Comparison of ENCODE assay signal across 11 cellular contexts in genomic region chr14:101858791-101859537, GRCh38.
DNase-seq lines count a peak whose midpoint lies in the region; ATAC-seq and TF ChIP-seq lines count a peak whose summit lies in the region.
"Had no signal": no experiment of that assay in that cellular context is flagged by ENCODE, and none has a peak within 500 bp of the region (broad histone marks: within the 10 kb centered on the region; RNA-seq: fewer than 3 reads in every experiment).

No MANE protein-coding gene starts in this region.

- H3K27ac Mint-ChIP-seq in MCF 10A (ENCODE audit: low read depth, unreplicated experiment) (peak overlapping the region; percentile 72), T-cell (peak overlapping the region; percentile 84 to 91)
- H3K27ac Mint-ChIP-seq: progenitor cell of endocrine pancreas had no signal

- H3K27me3 Mint-ChIP-seq in MCF 10A (ENCODE audit: insufficient read depth, unreplicated experiment) (no peaks in the 10 kb centered on the region), T-cell (no peaks in the 10 kb centered on the region)
- H3K27me3 Mint-ChIP-seq: progenitor cell of endocrine pancreas had no signal

- H3K36me3 ChIP-seq in breast epithelium (no peaks in the 10 kb centered on the region), heart left ventricle (peaks cover 0 to 47% (median 14%) of the 10 kb centered on the region in 9 donors), upper lobe of left lung (peaks cover 4 to 33% (median 4%) of the 10 kb centered on the region in 4 donors), stomach (peaks cover 3 to 46% (median 37%) of the 10 kb centered on the region in 4 donors)

- POLR2A ChIA-PET in MCF 10A (lab: Yijun Ruan, JAX), result interaction anchor here (0.6 kb wide), 1 partner anchor 94 kb away, joined by 3 read pairs; no protein-coding TSS in a partner anchor
- POLR2A ChIA-PET in T-cell (lab: Charles Lee), result no interaction called here

- BruUV-seq in MCF 10A (replicated peaks; lab: Mats Ljungman, UMichigan), result no TSS peak

- TF ChIP-seq EP300 in upper lobe of left lung (IDR thresholded peaks at IDR 0.05) (peak in 1 of 4 donors; percentile 84), stomach (IDR thresholded peaks at IDR 0.05) (no peak)

- H3K36me3 Mint-ChIP-seq in MCF 10A (ENCODE audit: insufficient read depth, unreplicated experiment) (peaks cover 38% of the 10 kb centered on the region), T-cell (peaks cover 62% of the 10 kb centered on the region)

- TF ChIP-seq POLR2A in breast epithelium (IDR thresholded peaks at IDR 0.05) (no peak), heart left ventricle (IDR thresholded peaks at IDR 0.05) (no peak), upper lobe of left lung (IDR thresholded peaks at IDR 0.05) (no peak), stomach (IDR thresholded peaks at IDR 0.05) (no peak)

- H3K4me3 Mint-ChIP-seq in MCF 10A (ENCODE audit: unreplicated experiment) (no peak overlapping the region), T-cell (peak overlapping the region in 1 of 3 donors; percentile 5)

- ATAC-seq in T-cell (replicated peaks in 1 of 4) (no peak), heart left ventricle (peak; percentile 39 to 83 (median 77)), upper lobe of left lung (ENCODE audit: low FRiP score in 2 of 2) (peak; percentile 43 to 78), HG03439 (IDR thresholded peaks at IDR 0.05; ENCODE audit: unreplicated experiment) (no peak), GM19463 (IDR thresholded peaks at IDR 0.05; ENCODE audit: unreplicated experiment) (no peak)

- TF ChIP-seq CTCF in MCF 10A (IDR thresholded peaks at IDR 0.05; ENCODE audit: unreplicated experiment), result no peak
- no peak for TF ChIP-seq CTCF in breast epithelium (IDR thresholded peaks at IDR 0.05)
- no peak for TF ChIP-seq CTCF in heart left ventricle (IDR thresholded peaks at IDR 0.05)
- TF ChIP-seq CTCF in upper lobe of left lung (IDR thresholded peaks at IDR 0.05), result no peak
- TF ChIP-seq CTCF in stomach (IDR thresholded peaks at IDR 0.05), result no peak

- H3K4me1 ChIP-seq in breast epithelium, result no peaks in the 10 kb centered on the region
- H3K4me1 ChIP-seq in heart left ventricle, result peaks cover 4 to 74% (median 52%) of the 10 kb centered on the region in 12 donors
- peaks cover 7 to 54% (median 37%) of the 10 kb centered on the region in 4 donors for H3K4me1 ChIP-seq in upper lobe of left lung
- peaks cover 7 to 52% (median 24%) of the 10 kb centered on the region in 4 donors for H3K4me1 ChIP-seq in stomach

- H3K27ac ChIP-seq in breast epithelium (peak overlapping the region in 1 of 2 donors; percentile 23), heart left ventricle (peak overlapping the region in 11 of 12 donors; percentile 70 to 85 (median 80)), upper lobe of left lung (peak overlapping the region; percentile 60 to 69 (median 62)), stomach (no peak overlapping the region)
- H3K27ac ChIP-seq: coronary artery, tibial artery had no signal

- H3K4me3 ChIP-seq in breast epithelium (no peak overlapping the region), heart left ventricle (no peak overlapping the region), upper lobe of left lung (no peak overlapping the region), stomach (no peak overlapping the region)
- H3K4me3 ChIP-seq: coronary artery, tibial artery had no signal

- intact Hi-C loops in MCF 10A (cut with micrococcal nuclease), result no loop called here
- intact Hi-C loops in breast epithelium (cut with DNase I; ENCODE audit: low total_unique reads), result no loop called here
- intact Hi-C loops in heart left ventricle (cut with DNase I), result no loop called here
- intact Hi-C loops in stomach (cut with DNase I; ENCODE audit: low total_unique reads), result no loop called here

- 62 to 70% (median 64%) methylated on average over 17 of the region's 17 CpGs for WGBS in heart left ventricle, 4 donors
- WGBS in upper lobe of left lung, 2 donors, result 65 to 75% methylated on average over 17 of the region's 17 CpGs
- 87 to 91% (median 89%) methylated on average over 17 of the region's 17 CpGs for WGBS in stomach, 5 donors

- no peaks in the 10 kb centered on the region for H3K9me3 ChIP-seq in breast epithelium
- no peaks in the 10 kb centered on the region for H3K9me3 ChIP-seq in heart left ventricle
- H3K9me3 ChIP-seq in upper lobe of left lung, result no peaks in the 10 kb centered on the region
- H3K9me3 ChIP-seq in stomach, result no peaks in the 10 kb centered on the region
- H3K9me3 ChIP-seq: tibial artery had no signal

- DNase-seq in MCF 10A (ENCODE audit: unreplicated experiment) (peak; percentile 9), breast epithelium (ENCODE audit: low spot score in 2 of 2) (no peak), T-cell (no peak), heart left ventricle (no peak), upper lobe of left lung (peak in 1 of 2 donors; percentile 74), stomach (no peak)
- DNase-seq: tibial artery had no signal

- CTCF ChIA-PET in MCF 10A (lab: Yijun Ruan, JAX), result interaction anchor here (1.2 kb wide), 1 partner anchor 11 kb away, joined by 4 read pairs; no protein-coding TSS in a partner anchor
- CTCF ChIA-PET in T-cell (lab: Charles Lee), result interaction anchor here in 1 of 2 donors (0.7 to 1.0 kb wide), 2 partner anchors 39 to 88 kb away, joined by 3 to 4 read pairs; no protein-coding TSS in a partner anchor

- peaks cover 20% of the 10 kb centered on the region for H3K4me1 Mint-ChIP-seq in MCF 10A (ENCODE audit: insufficient read depth, unreplicated experiment)
- peaks cover 57 to 83% (median 75%) of the 10 kb centered on the region in 3 donors for H3K4me1 Mint-ChIP-seq in T-cell

- H3K27me3 ChIP-seq in breast epithelium (no peaks in the 10 kb centered on the region), heart left ventricle (no peaks in the 10 kb centered on the region), upper lobe of left lung (no peaks in the 10 kb centered on the region), stomach (no peaks in the 10 kb centered on the region)
- H3K27me3 ChIP-seq: tibial artery had no signal

- H3K9me3 Mint-ChIP-seq in MCF 10A (ENCODE audit: unreplicated experiment) (no peaks in the 10 kb centered on the region), T-cell (no peaks in the 10 kb centered on the region)

Comparison
In these comparisons a context has a peak if more than half of its experiments do, and no peak if none do; other contexts are left out.
1. H3K27ac ChIP-seq: peak in heart left ventricle (11 of 12) and upper lobe of left lung (4 of 4); none in stomach (0 of 5).
2. ATAC-seq: peak in heart left ventricle (4 of 4) and upper lobe of left lung (2 of 2); none in T-cell (0 of 4), HG03439 (single experiment) and GM19463 (single experiment).